Comparison of ENCODE assay signal across 19 cellular contexts in the genomic region with DNA sequence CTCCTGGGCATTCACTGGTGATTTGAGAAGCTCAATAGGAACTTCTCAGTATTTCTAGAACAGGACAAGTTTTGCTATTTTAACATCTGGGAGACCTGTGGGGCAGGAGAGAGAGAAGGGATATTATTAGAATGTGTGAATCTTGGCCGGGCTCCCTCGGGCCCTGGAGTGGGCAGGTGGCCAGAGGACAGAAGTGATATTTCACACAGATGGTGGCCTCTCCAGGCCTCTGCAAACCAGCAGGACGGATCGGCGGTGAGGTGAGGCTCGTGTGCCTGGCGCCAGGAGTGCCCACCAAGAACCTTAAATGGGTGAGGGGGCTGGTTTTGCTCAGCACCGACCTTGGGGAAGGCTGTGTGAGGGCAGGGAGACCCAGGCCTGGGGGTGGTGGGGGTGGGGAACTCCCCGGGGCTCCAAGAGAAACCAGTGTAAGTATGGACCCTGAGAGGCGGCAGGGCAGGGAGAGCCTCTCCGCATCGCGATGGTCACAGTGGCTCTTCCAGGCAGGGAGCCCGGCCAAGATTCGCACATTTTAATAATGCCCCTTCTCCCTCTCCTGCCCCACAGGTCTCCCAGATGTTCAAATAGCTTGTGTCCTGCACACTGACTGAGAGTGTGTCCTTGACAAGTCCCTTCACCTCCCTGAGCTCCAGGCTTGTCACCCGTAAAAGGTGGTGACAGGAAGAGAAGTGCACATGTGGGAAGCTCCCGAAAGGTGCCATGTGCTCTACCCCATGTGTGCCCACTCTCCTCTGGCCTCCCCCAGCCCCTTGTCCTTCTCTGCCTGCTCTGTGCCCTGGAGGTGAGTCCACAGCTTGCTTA.
A peak's percentile ranks its signal among the peaks of the same experiment; 100 is the strongest.
DNase-seq lines count a peak whose midpoint lies in the region; ATAC-seq and TF ChIP-seq lines count a peak whose summit lies in the region.
"Had no signal": no experiment of that assay in that cellular context is flagged by ENCODE, and none has a peak within 500 bp of the region (broad histone marks: within the 10 kb centered on the region; RNA-seq: fewer than 3 reads in every experiment).

No MANE protein-coding gene starts in this region.

- H3K9me3 Mint-ChIP-seq in naive thymus-derived CD8-positive, alpha-beta T cell: peaks cover 0 to 13% (median 5%) of the 10 kb centered on the region in 9 donors
- H3K9me3 Mint-ChIP-seq: CD4-positive, alpha-beta T cell had no signal

- peaks cover 11 to 39% (median 18%) of the 10 kb centered on the region in 5 donors for H3K27me3 Mint-ChIP-seq in naive thymus-derived CD8-positive, alpha-beta T cell
- H3K27me3 Mint-ChIP-seq: activated CD4-positive, alpha-beta T cell treated with anti-CD3 and anti-CD28 coated beads for 36 hours had no signal

- POLR2A ChIA-PET in naive thymus-derived CD8-positive, alpha-beta T cell (lab: Charles Lee): no interaction called here

- TF ChIP-seq CTCF in choroid plexus epithelial cell (conservative IDR thresholded peaks at IDR 0.05; ENCODE audit: low read depth, low read length): no peak

- no peaks in the 10 kb centered on the region for H3K36me3 Mint-ChIP-seq in naive thymus-derived CD8-positive, alpha-beta T cell
- H3K36me3 Mint-ChIP-seq: stimulated activated effector memory CD8-positive, alpha-beta T cell treated with anti-CD3 and anti-CD28 coated beads, Interleukin-12 subunit alpha, Interleukin-12 subunit beta, amount 100 ng/mL, for 72 hours had no signal

- peak overlapping the region in 1 of 10 donors; percentile 48 for H3K4me3 Mint-ChIP-seq in naive thymus-derived CD8-positive, alpha-beta T cell
- H3K4me3 Mint-ChIP-seq: activated CD4-positive, alpha-beta T cell treated with anti-CD3 and anti-CD28 coated beads for 36 hours; CD4-positive, alpha-beta T cell; stimulated activated effector memory CD8-positive, alpha-beta T cell treated with anti-CD3 and anti-CD28 coated beads, Interleukin-12 subunit alpha, Interleukin-12 subunit beta, amount 100 ng/mL, for 72 hours had no signal

- no peak overlapping the region for H3K27ac Mint-ChIP-seq in naive thymus-derived CD8-positive, alpha-beta T cell
- H3K27ac Mint-ChIP-seq: activated CD4-positive, alpha-beta T cell treated with anti-CD3 and anti-CD28 coated beads for 36 hours; CD4-positive, alpha-beta T cell; stimulated activated effector memory CD8-positive, alpha-beta T cell treated with anti-CD3 and anti-CD28 coated beads, Interleukin-12 subunit alpha, Interleukin-12 subunit beta, amount 100 ng/mL, for 72 hours had no signal

- no peak overlapping the region for H3K4me3 ChIP-seq in choroid plexus epithelial cell (ENCODE audit: low read depth, low read length)

- DNase-seq in NCI-H2196 (lab: John Stamatoyannopoulos, UW; ENCODE audit: unreplicated experiment): peak; percentile 17
- no peak for DNase-seq in NCI-H2196 treated with DMSO at 0.1 percent for 48 hours (lab: John Stamatoyannopoulos, UW; ENCODE audit: unreplicated experiment)
- DNase-seq in choroid plexus epithelial cell (ENCODE audit: low read depth): peak; percentile 59
- DNase-seq in myocyte (ENCODE audit: low read depth): peak; percentile 91
- DNase-seq in ureter (ENCODE audit: low spot score): peak; percentile 62
- no peak for DNase-seq in naive thymus-derived CD8-positive, alpha-beta T cell
- DNase-seq in activated CD4-positive, alpha-beta T cell treated with anti-CD3 and anti-CD28 coated beads, Interleukin-2, amount 50 U/mL, for 48 hours: no peak
- DNase-seq: 8988T; activated CD4-positive, alpha-beta T cell treated with anti-CD3 and anti-CD28 coated beads for 36 hours; activated CD8-positive, alpha-beta memory T cell treated with anti-CD3 and anti-CD28 coated beads, Interleukin-2, amount 50 U/mL, for 4 hours; activated gamma-delta T cell; CD4-positive, alpha-beta T cell; islet precursor cell; mesenchymal stem cell; SHP77; T-helper 9 cell; trophoblast cell had no signal

- no peak for ATAC-seq in HG03045 (IDR thresholded peaks at IDR 0.05; ENCODE audit: unreplicated experiment)
- ATAC-seq in naive thymus-derived CD8-positive, alpha-beta T cell: no peak
- ATAC-seq: activated CD4-positive, alpha-beta T cell treated with anti-CD3 and anti-CD28 coated beads for 36 hours; stimulated activated effector memory CD8-positive, alpha-beta T cell treated with anti-CD3 and anti-CD28 coated beads, Interleukin-12 subunit alpha, Interleukin-12 subunit beta, amount 100 ng/mL, for 72 hours had no signal

- H3K4me1 Mint-ChIP-seq in naive thymus-derived CD8-positive, alpha-beta T cell: no peaks in the 10 kb centered on the region
- H3K4me1 Mint-ChIP-seq: activated CD4-positive, alpha-beta T cell treated with anti-CD3 and anti-CD28 coated beads for 36 hours; stimulated activated effector memory CD8-positive, alpha-beta T cell treated with anti-CD3 and anti-CD28 coated beads, Interleukin-12 subunit alpha, Interleukin-12 subunit beta, amount 100 ng/mL, for 72 hours had no signal

Comparison
In these comparisons a context has a peak if more than half of its experiments do, and no peak if none do; other contexts are left out.
1. DNase-seq: peak in NCI-H2196 (single experiment), choroid plexus epithelial cell (single experiment), myocyte (single experiment) and ureter (single experiment); none in NCI-H2196 treated with DMSO at 0.1 percent for 48 hours (single experiment), naive thymus-derived CD8-positive, alpha-beta T cell (0 of 10) and activated CD4-positive, alpha-beta T cell treated with anti-CD3 and anti-CD28 coated beads, Interleukin-2, amount 50 U/mL, for 48 hours (0 of 2).